In genomic region chr10:110893559-110894179, GRCh38 we compare ENCODE assay signal across 8 cellular contexts. TPM values are rescaled to one million over a fixed set of nuclear protein-coding genes. Genes with fewer than 3 reads are reported as not detected.
DNase-seq lines count a peak whose midpoint lies in the region; ATAC-seq, FAIRE-seq and TF ChIP-seq lines count a peak whose summit lies in the region.

No MANE protein-coding gene starts in this region.

- H2BK12ac ChIP-seq in mesenchymal stem cell (ENCODE audit: low read length in 2 of 2) = no peak overlapping the region

- H3K4me3 ChIP-seq in BE2C (ENCODE audit: low read depth, low read length) = no peak overlapping the region
- no peak overlapping the region for H3K4me3 ChIP-seq in OCI-LY1 (ENCODE audit: low read depth, low read length, poor library complexity, severe bottlenecking)
- no peak overlapping the region for H3K4me3 ChIP-seq in mesenchymal stem cell (ENCODE audit: insufficient read depth in 1 of 2, low read depth in 1 of 2, low read length in 2 of 2)

- WGBS in mesenchymal stem cell = no CpG with 5 or more reads among the region's 4 CpGs

- no peak overlapping the region for H3K14ac ChIP-seq in mesenchymal stem cell (ENCODE audit: low read length in 2 of 2)

- H3F3A ChIP-seq in OCI-LY1 (ENCODE audit: insufficient read depth, low read length) = 0 out of 2 replicates have a peak, but pooled peaks cover 4% of the 10 kb centered on the region

- H2BK5ac ChIP-seq in mesenchymal stem cell (ENCODE audit: low read depth, low read length, poor library complexity, severe bottlenecking) = no peak overlapping the region

- H3K27ac ChIP-seq in OCI-LY1 (ENCODE audit: low read depth, low read length, poor library complexity, severe bottlenecking) (no peak overlapping the region), mesenchymal stem cell (ENCODE audit: low read length, poor library complexity, severe bottlenecking) (no peak overlapping the region)

- H2BK120ac ChIP-seq in mesenchymal stem cell (ENCODE audit: low read depth, low read length) = no peak overlapping the region

- H3K9me3 ChIP-seq in BE2C (no peaks in the 10 kb centered on the region), OCI-LY1 (ENCODE audit: low read length) (no peaks in the 10 kb centered on the region), mesenchymal stem cell (ENCODE audit: control insufficient read depth, low read length) (no peaks in the 10 kb centered on the region)

- H3K9ac ChIP-seq in OCI-LY1 (ENCODE audit: low read length) (no peak overlapping the region), mesenchymal stem cell (ENCODE audit: low read length) (no peak overlapping the region)

- H3K36me3 ChIP-seq in BE2C (peaks cover 27% of the 10 kb centered on the region), OCI-LY1 (ENCODE audit: insufficient read depth, low read length) (peaks cover 88% of the 10 kb centered on the region), mesenchymal stem cell (ENCODE audit: control insufficient read depth in 1 of 2, insufficient read depth in 2 of 2, low read depth in 1 of 2, low read length in 2 of 2) (peaks cover 0 to 96% of the 10 kb centered on the region in 2 experiments)

- H3K18ac ChIP-seq in mesenchymal stem cell (ENCODE audit: low read depth in 1 of 2, low read length in 2 of 2) = no peak overlapping the region

- peak; percentile 48 for TF ChIP-seq CTCF in BE2C (IDR thresholded peaks at IDR 0.05; ENCODE audit: low read depth, low read length)
- TF ChIP-seq CTCF in OCI-LY1 (IDR thresholded peaks at IDR 0.05; ENCODE audit: low read length) = peak; percentile 63

- no peak overlapping the region for H3K23ac ChIP-seq in mesenchymal stem cell (ENCODE audit: low read length in 2 of 2)

- DNase-seq in BE2C = no peak
- DNase-seq in GM18507 (ENCODE audit: extremely low spot score, insufficient read length, low read depth) = peak; percentile 5
- peak; percentile 43 for DNase-seq in dedifferentiated amniotic fluid mesenchymal stem cell (ENCODE audit: extremely low spot score)
- peak; percentile 57 for DNase-seq in mesenchymal stem cell

- ATAC-seq in HG03175 (IDR thresholded peaks at IDR 0.05; ENCODE audit: unreplicated experiment) = peak; percentile 85
- no peak for ATAC-seq in GM18867 (IDR thresholded peaks at IDR 0.05; ENCODE audit: unreplicated experiment)
- ATAC-seq in HG02763 (IDR thresholded peaks at IDR 0.05; ENCODE audit: unreplicated experiment) = no peak

- H2AFZ ChIP-seq in OCI-LY1 (ENCODE audit: low read length) (no peak overlapping the region), mesenchymal stem cell (ENCODE audit: low read depth, low read length) (no peak overlapping the region)

- FAIRE-seq in GM18507 (lab: Jason Lieb, UNC) = peak; percentile 84

- no peak overlapping the region for H2AK5ac ChIP-seq in mesenchymal stem cell (ENCODE audit: low read length, severe bottlenecking)

- H3K27me3 ChIP-seq in BE2C (no peaks in the 10 kb centered on the region), OCI-LY1 (ENCODE audit: insufficient read depth, low read length) (no peaks in the 10 kb centered on the region), mesenchymal stem cell (ENCODE audit: control insufficient read depth in 1 of 2, insufficient read depth in 1 of 2, low read length in 2 of 2) (no peaks in the 10 kb centered on the region)

- no peaks in the 10 kb centered on the region for H4K20me1 ChIP-seq in OCI-LY1 (ENCODE audit: insufficient read depth, low read length)

- no peak overlapping the region for H3K4ac ChIP-seq in mesenchymal stem cell (ENCODE audit: low read depth in 1 of 2, low read length in 2 of 2)

- peaks cover 3% of the 10 kb centered on the region; the same call in 1 of the 2 replicates for H3K4me1 ChIP-seq in BE2C
- peaks cover 4% of the 10 kb centered on the region for H3K4me1 ChIP-seq in OCI-LY1 (ENCODE audit: insufficient read depth, low read length, severe bottlenecking)
- H3K4me1 ChIP-seq in mesenchymal stem cell (ENCODE audit: control insufficient read depth, insufficient read depth, low read depth, low read length) = no peaks in the 10 kb centered on the region

- H2BK15ac ChIP-seq in mesenchymal stem cell (ENCODE audit: low read depth, poor library complexity, severe bottlenecking) = no peak overlapping the region

- no peak overlapping the region for H4K91ac ChIP-seq in mesenchymal stem cell (ENCODE audit: low read length)

- H3K79me1 ChIP-seq in mesenchymal stem cell (replicated peaks; ENCODE audit: low read length, poor library complexity, severe bottlenecking) = peaks cover 5% of the 10 kb centered on the region

- no peak overlapping the region for H4K8ac ChIP-seq in mesenchymal stem cell (ENCODE audit: low read length)

- H3K9me2 ChIP-seq in OCI-LY1 (ENCODE audit: low read depth, low read length) = no peaks in the 10 kb centered on the region

- H3K79me2 ChIP-seq in OCI-LY1 (ENCODE audit: insufficient read depth, low read length) = 0 out of 2 replicates have a peak, but pooled peaks cover 3% of the 10 kb centered on the region

- H3K4me2 ChIP-seq in OCI-LY1 (ENCODE audit: low read length) = no peak overlapping the region
- no peak overlapping the region for H3K4me2 ChIP-seq in mesenchymal stem cell (ENCODE audit: low read length, poor library complexity, severe bottlenecking)

RNA-seq across cellular contexts. Expression of gene PDCD4, which starts 21.9 kb away (rescaled TPM):
- 30.0 TPM for polyA plus RNA-seq in BE2C (2012; ENCODE audit: insufficient read depth, insufficient read length, low read depth)
- 35.1 TPM for polyA plus RNA-seq in mesenchymal stem cell (2013, experiment 1 of 2)
- 36.7 TPM for polyA plus RNA-seq in mesenchymal stem cell (2013, experiment 2 of 2)

RNA-seq across cellular contexts. Expression of gene BBIP1, which starts 25.3 kb away (rescaled TPM):
- polyA plus RNA-seq in BE2C (2012; ENCODE audit: insufficient read depth, insufficient read length, low read depth) = 15.2 TPM
- 42.1 TPM for polyA plus RNA-seq in mesenchymal stem cell (2013, experiment 1 of 2)
- 44.6 TPM for polyA plus RNA-seq in mesenchymal stem cell (2013, experiment 2 of 2)

RNA-seq across cellular contexts. Expression of gene SHOC2, which starts 25.7 kb away (rescaled TPM):
- polyA plus RNA-seq in BE2C (2012; ENCODE audit: insufficient read depth, insufficient read length, low read depth) = 20.7 TPM
- 35.4 TPM for polyA plus RNA-seq in mesenchymal stem cell (2013, experiment 1 of 2)
- polyA plus RNA-seq in mesenchymal stem cell (2013, experiment 2 of 2) = 37.1 TPM
